Comparison of ENCODE assay signal across 13 cellular contexts in genomic region chr19:45814851-45815481, GRCh38. TPM values are rescaled to one million over a fixed set of nuclear protein-coding genes. Genes with fewer than 3 reads are reported as not detected.
DNase-seq lines count a peak whose midpoint lies in the region; ATAC-seq and TF ChIP-seq lines count a peak whose summit lies in the region.
"Had no signal": no experiment of that assay in that cellular context is flagged by ENCODE, and none has a peak within 500 bp of the region (broad histone marks: within the 10 kb centered on the region; RNA-seq: fewer than 3 reads in every experiment).

Gene RSPH6A (minus strand): TSS chr19:45815308. CDS start chr19:45815176, 132 bp downstream.

- TF ChIP-seq POLR2A in prostate gland (IDR thresholded peaks at IDR 0.05), result no peak
- TF ChIP-seq POLR2A in lower leg skin (IDR thresholded peaks at IDR 0.05), result no peak

- peak within 1 kb of the TSS; percentile 52 for H2AFZ ChIP-seq in GM23338

- H3K27ac ChIP-seq in GM23338 (ENCODE audit: low read depth), result peak within 1 kb of the TSS; percentile 95
- no peak within 1 kb of the TSS for H3K27ac ChIP-seq in prostate gland

- DNase-seq in GM23338 (ENCODE audit: low spot score) (peak; percentile 68), prostate gland (ENCODE audit: low spot score) (no peak), lower leg skin (ENCODE audit: low spot score in 2 of 2) (no peak)
- no peak for DNase-seq in activated naive CD8-positive, alpha-beta T cell treated with anti-CD3 and anti-CD28 coated beads, Interleukin-2, amount 50 U/mL, for 24 hours
- DNase-seq in activated CD8-positive, alpha-beta memory T cell treated with anti-CD3 and anti-CD28 coated beads, Interleukin-2, amount 50 U/mL, for 4 hours, result no peak
- no peak for DNase-seq in T-helper 2 cell treated with Interferon-gamma antibody and Interleukin-4, amounts not matched to agents 5 μg/mL and 100 μg/mL, for 36 hours (ENCODE audit: low spot score)
- DNase-seq: CD4-positive, alpha-beta memory T cell; cortex of kidney; NCI-H1694 treated with DMSO at 0.1 percent for 48 hours; posterior cingulate gyrus had no signal

- ATAC-seq in GM23338, result peak; percentile 15
- no peak for ATAC-seq in activated naive CD8-positive, alpha-beta T cell treated with anti-CD3 and anti-CD28 coated beads, Interleukin-2, amount 50 U/mL, for 24 hours
- no peak for ATAC-seq in HG03175 (IDR thresholded peaks at IDR 0.05; ENCODE audit: unreplicated experiment)
- ATAC-seq: activated T-helper 17 cell treated with anti-CD3 and anti-CD28 coated beads, Interleukin-2, amount 50 U/mL, for 72 hours had no signal

- H3K27me3 ChIP-seq in GM23338 (ENCODE audit: insufficient read depth) (no peaks in the 10 kb centered on the region), iPS-15b (ENCODE audit: control insufficient read depth, insufficient read depth, low read length) (no peaks in the 10 kb centered on the region), prostate gland (replicated peaks; ENCODE audit: insufficient read depth) (no peaks in the 10 kb centered on the region)

- peaks cover 36% of the 10 kb centered on the region for H3K4me1 Mint-ChIP-seq in GM23338
- H3K4me1 Mint-ChIP-seq in activated naive CD8-positive, alpha-beta T cell treated with anti-CD3 and anti-CD28 coated beads, Interleukin-2, amount 50 U/mL, for 24 hours, result peaks cover 8% of the 10 kb centered on the region
- H3K4me1 Mint-ChIP-seq in T-helper 2 cell treated with Interferon-gamma antibody and Interleukin-4, amounts not matched to agents 5 μg/mL and 100 μg/mL, for 36 hours (ENCODE audit: low read depth), result peaks cover 3% of the 10 kb centered on the region
- H3K4me1 Mint-ChIP-seq: activated T-helper 17 cell treated with anti-CD3 and anti-CD28 coated beads, Interleukin-2, amount 50 U/mL, for 72 hours had no signal

- peaks cover 13% of the 10 kb centered on the region for H3K36me3 Mint-ChIP-seq in GM23338 (ENCODE audit: low read depth)
- peaks cover 5% of the 10 kb centered on the region for H3K36me3 Mint-ChIP-seq in activated naive CD8-positive, alpha-beta T cell treated with anti-CD3 and anti-CD28 coated beads, Interleukin-2, amount 50 U/mL, for 24 hours (ENCODE audit: low read depth)
- H3K36me3 Mint-ChIP-seq in T-helper 2 cell treated with Interferon-gamma antibody and Interleukin-4, amounts not matched to agents 5 μg/mL and 100 μg/mL, for 36 hours (ENCODE audit: low read depth), result peaks cover 6% of the 10 kb centered on the region

- peak within 1 kb of the TSS; percentile 92 for H3K4me2 ChIP-seq in GM23338

- intact Hi-C loops in prostate gland (cut with DNase I), result loop anchor here (5.0 kb wide), 1 partner anchor 67 kb away; no protein-coding TSS in a partner anchor
- intact Hi-C loops in lower leg skin (cut with DNase I; ENCODE audit: low total_unique reads), result no loop called here

- H3K4me1 ChIP-seq in GM23338 (ENCODE audit: insufficient read depth), result peaks cover 36% of the 10 kb centered on the region
- H3K4me1 ChIP-seq in iPS-15b (ENCODE audit: control insufficient read depth, insufficient read depth, low read length), result peaks cover 6% of the 10 kb centered on the region
- H3K4me1 ChIP-seq in prostate gland (replicated peaks), result no peaks in the 10 kb centered on the region

- no peaks in the 10 kb centered on the region for H3K9me3 Mint-ChIP-seq in GM23338
- no peaks in the 10 kb centered on the region for H3K9me3 Mint-ChIP-seq in activated naive CD8-positive, alpha-beta T cell treated with anti-CD3 and anti-CD28 coated beads, Interleukin-2, amount 50 U/mL, for 24 hours
- no peaks in the 10 kb centered on the region for H3K9me3 Mint-ChIP-seq in T-helper 2 cell treated with Interferon-gamma antibody and Interleukin-4, amounts not matched to agents 5 μg/mL and 100 μg/mL, for 36 hours
- H3K9me3 Mint-ChIP-seq: activated T-helper 17 cell treated with anti-CD3 and anti-CD28 coated beads, Interleukin-2, amount 50 U/mL, for 72 hours had no signal

- H3K9me2 ChIP-seq in GM23338 (ENCODE audit: insufficient read depth), result no peaks in the 10 kb centered on the region

- 39% methylated on average over 40 of the region's 40 CpGs for WGBS in prostate gland
- 58 to 60% methylated on average over 36 to 39 of the region's 40 CpGs for WGBS in lower leg skin, 2 donors

- H3K79me2 ChIP-seq in GM23338 (replicated peaks; ENCODE audit: insufficient read depth), result no peaks in the 10 kb centered on the region

- peaks cover 38% of the 10 kb centered on the region; the same call in 1 of the 2 replicates for H3F3A ChIP-seq in GM23338 (replicated peaks; ENCODE audit: low read depth)

- peak within 1 kb of the TSS; percentile 87 for H3K4me3 Mint-ChIP-seq in GM23338
- no peak within 1 kb of the TSS for H3K4me3 Mint-ChIP-seq in activated naive CD8-positive, alpha-beta T cell treated with anti-CD3 and anti-CD28 coated beads, Interleukin-2, amount 50 U/mL, for 24 hours
- H3K4me3 Mint-ChIP-seq in T-helper 2 cell treated with Interferon-gamma antibody and Interleukin-4, amounts not matched to agents 5 μg/mL and 100 μg/mL, for 36 hours, result no peak within 1 kb of the TSS
- H3K4me3 Mint-ChIP-seq: activated T-helper 17 cell treated with anti-CD3 and anti-CD28 coated beads, Interleukin-2, amount 50 U/mL, for 72 hours; CD4-positive, alpha-beta memory T cell had no signal

- H3K9me3 ChIP-seq in iPS-15b (ENCODE audit: control insufficient read depth, insufficient read depth, low read length), result no peaks in the 10 kb centered on the region
- H3K9me3 ChIP-seq in prostate gland, result no peaks in the 10 kb centered on the region

- peak within 1 kb of the TSS; percentile 95 for H3K27ac Mint-ChIP-seq in GM23338
- peak within 1 kb of the TSS; percentile 14 for H3K27ac Mint-ChIP-seq in activated naive CD8-positive, alpha-beta T cell treated with anti-CD3 and anti-CD28 coated beads, Interleukin-2, amount 50 U/mL, for 24 hours
- no peak within 1 kb of the TSS for H3K27ac Mint-ChIP-seq in T-helper 2 cell treated with Interferon-gamma antibody and Interleukin-4, amounts not matched to agents 5 μg/mL and 100 μg/mL, for 36 hours
- H3K27ac Mint-ChIP-seq: activated T-helper 17 cell treated with anti-CD3 and anti-CD28 coated beads, Interleukin-2, amount 50 U/mL, for 72 hours had no signal

- H3K4me3 ChIP-seq in GM23338 (peak within 1 kb of the TSS; percentile 79), iPS-15b (ENCODE audit: low read depth, low read length) (peak within 1 kb of the TSS; percentile 73), prostate gland (peak within 1 kb of the TSS; percentile 6 to 18), lower leg skin (ENCODE audit: low read depth, poor library complexity, severe bottlenecking) (no peak within 1 kb of the TSS)

- H4K20me1 ChIP-seq in GM23338 (replicated peaks; ENCODE audit: insufficient read depth), result no peaks in the 10 kb centered on the region; the same call in 1 of the 2 replicates

- peaks cover 28% of the 10 kb centered on the region for H3K27me3 Mint-ChIP-seq in GM23338 (ENCODE audit: insufficient read depth, low read depth, poor library complexity)
- peaks cover 9% of the 10 kb centered on the region for H3K27me3 Mint-ChIP-seq in activated naive CD8-positive, alpha-beta T cell treated with anti-CD3 and anti-CD28 coated beads, Interleukin-2, amount 50 U/mL, for 24 hours
- no peaks in the 10 kb centered on the region for H3K27me3 Mint-ChIP-seq in T-helper 2 cell treated with Interferon-gamma antibody and Interleukin-4, amounts not matched to agents 5 μg/mL and 100 μg/mL, for 36 hours (ENCODE audit: low read depth)
- H3K27me3 Mint-ChIP-seq: activated T-helper 17 cell treated with anti-CD3 and anti-CD28 coated beads, Interleukin-2, amount 50 U/mL, for 72 hours; CD4-positive, alpha-beta memory T cell had no signal

- TF ChIP-seq CTCF in GM23338 (conservative IDR thresholded peaks at IDR 0.05; ENCODE audit: low read depth in 2 of 2), result 0 out of 4 replicates have a peak, but pooled peaks of 1 of the 2 experiments have one; percentile 2
- no peak for TF ChIP-seq CTCF in prostate gland (IDR thresholded peaks at IDR 0.05)
- no peak for TF ChIP-seq CTCF in lower leg skin (IDR thresholded peaks at IDR 0.05)

- H3K36me3 ChIP-seq in GM23338 (ENCODE audit: insufficient read depth) (no peaks in the 10 kb centered on the region), iPS-15b (ENCODE audit: control insufficient read depth, insufficient read depth, low read length) (peaks cover 6% of the 10 kb centered on the region), prostate gland (no peaks in the 10 kb centered on the region)

- H3K9ac ChIP-seq in iPS-15b (ENCODE audit: low read depth, low read length), result peak within 1 kb of the TSS; percentile 83

TF ChIP-seq in GM23338, 12 proteins besides CTCF, POLR2A, EP300 and RAD21 (continues in another document):
- TF ChIP-seq JUNB (IDR thresholded peaks at IDR 0.05; ENCODE audit: unreplicated experiment), result no peak
- TF ChIP-seq NANOG (IDR thresholded peaks at IDR 0.05; ENCODE audit: borderline replicate concordance), result no peak
- TF ChIP-seq, protein P1, sequence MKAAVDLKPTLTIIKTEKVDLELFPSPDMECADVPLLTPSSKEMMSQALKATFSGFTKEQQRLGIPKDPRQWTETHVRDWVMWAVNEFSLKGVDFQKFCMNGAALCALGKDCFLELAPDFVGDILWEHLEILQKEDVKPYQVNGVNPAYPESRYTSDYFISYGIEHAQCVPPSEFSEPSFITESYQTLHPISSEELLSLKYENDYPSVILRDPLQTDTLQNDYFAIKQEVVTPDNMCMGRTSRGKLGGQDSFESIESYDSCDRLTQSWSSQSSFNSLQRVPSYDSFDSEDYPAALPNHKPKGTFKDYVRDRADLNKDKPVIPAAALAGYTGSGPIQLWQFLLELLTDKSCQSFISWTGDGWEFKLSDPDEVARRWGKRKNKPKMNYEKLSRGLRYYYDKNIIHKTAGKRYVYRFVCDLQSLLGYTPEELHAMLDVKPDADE (IDR thresholded peaks at IDR 0.05), result no peak

RNA-seq across cellular contexts. Expression of gene RSPH6A, which starts in this region (rescaled TPM):
- total RNA-seq in GM23338 (2014; rRNA removed; shearing (Covaris generic)), result 0.21 and 0.23 TPM in 2 replicates
- 0.11 TPM in 1 of 2 replicates, not detected in the other for polyA plus RNA-seq in GM23338 (2016; fragmentation: Nextera tagmentation; extraction: Ambion mirVana)
- total RNA-seq in prostate gland (1 to 10 TPM in 1 of 2 donors, under 1 TPM in 1; 0.50 to 5.2 TPM), lower leg skin (not detected)
- polyA plus RNA-seq: CD4-positive, alpha-beta memory T cell had no signal

Comparison
In these comparisons a context has a peak if more than half of its experiments do, and no peak if none do; other contexts are left out.
1. Peak in DNase-seq, ATAC-seq, H3K4me3 ChIP-seq, H3K27ac ChIP-seq and H3K4me2 ChIP-seq in GM23338; RNA of the gene not detected or under 1 TPM.